In the genomic region with DNA sequence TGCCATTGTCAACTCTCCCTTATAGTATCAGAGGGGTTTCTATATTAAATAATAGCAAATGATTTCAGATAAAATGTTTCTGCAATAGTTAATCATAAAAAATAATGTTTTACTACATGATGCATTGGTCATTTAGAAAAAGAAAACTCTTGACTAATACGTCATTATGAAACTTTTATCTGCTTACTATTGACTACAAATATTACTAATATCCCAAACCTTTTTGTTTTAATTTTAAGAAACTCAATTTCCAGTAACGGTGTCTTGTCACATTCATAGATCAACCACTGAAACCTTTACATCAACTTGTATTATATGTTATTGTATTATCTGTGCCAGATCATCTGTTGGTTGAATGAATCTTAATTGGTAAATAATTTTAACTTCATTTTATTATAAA, we compare ENCODE assay signal across 26 cellular contexts.
A peak's percentile ranks its signal among the peaks of the same experiment; 100 is the strongest.
DNase-seq lines count a peak whose midpoint lies in the region; ATAC-seq, FAIRE-seq and TF ChIP-seq lines count a peak whose summit lies in the region.
"Had no signal": no experiment of that assay in that cellular context is flagged by ENCODE, and none has a peak within 500 bp of the region (broad histone marks: within the 10 kb centered on the region; RNA-seq: fewer than 3 reads in every experiment).

No MANE protein-coding gene starts in this region.

- H3K79me2 ChIP-seq in GM12878 (ENCODE audit: control insufficient read depth, insufficient read depth, low read length), result no peaks in the 10 kb centered on the region

- SMC1A ChIA-PET in GM12878 (lab: Charles Lee; ENCODE audit: uncharacterized antibody, unreplicated experiment), result interaction anchor here (1.0 kb wide), 1 partner anchor 12 kb away, joined by 4 read pairs; no protein-coding TSS in a partner anchor

- POLR2A ChIA-PET in GM12878 (lab: Charles Lee), result no interaction called here

- no peaks in the 10 kb centered on the region for H3K4me1 ChIP-seq in GM12878 (ENCODE audit: control insufficient read depth, insufficient read depth, low read length)
- H3K4me1 ChIP-seq in small intestine (ENCODE audit: control insufficient read depth in 2 of 2, insufficient read depth in 1 of 2, low read depth in 1 of 2, low read length in 1 of 2), result no peaks in the 10 kb centered on the region
- H3K4me1 ChIP-seq: BE2C, BLaER1 had no signal

- intact Hi-C loops in GM12878 (cut with micrococcal nuclease; ENCODE audit: unreplicated experiment), result no loop called here

- ATAC-seq in GM18861 (IDR thresholded peaks at IDR 0.05; ENCODE audit: unreplicated experiment) (peak; percentile 64), GM12878 (no peak)

- no peak overlapping the region for H3K9ac ChIP-seq in GM12878 (ENCODE audit: control insufficient read depth, insufficient read depth, low read length)
- H3K9ac ChIP-seq: BLaER1 had no signal

- H3K27ac ChIP-seq in GM12878 (ENCODE audit: control insufficient read depth, insufficient read depth), result no peak overlapping the region
- no peak overlapping the region for H3K27ac ChIP-seq in small intestine (ENCODE audit: low read depth in 1 of 2, low read length in 1 of 2)
- H3K27ac ChIP-seq: BLaER1 had no signal

- DNase-seq in GM12878 (ENCODE audit: low read depth, low spot score) (no peak), small intestine (no peak), foreskin melanocyte (no peak)
- no peak for DNase-seq in stimulated activated CD4-positive, alpha-beta T cell treated with anti-CD3 and anti-CD28 coated beads, Interleukin-2, amount 100 ng/mL, for 24 hours
- no peak for DNase-seq in activated CD4-positive, alpha-beta T cell treated with anti-CD3 and anti-CD28 coated beads for 48 hours
- DNase-seq: 8988T; ACHN; BE2C; C1 segment of cervical spinal cord; CD4-positive, alpha-beta memory T cell; CD4-positive, CD25-positive, alpha-beta regulatory T cell; CD8-positive, alpha-beta memory T cell; COR-L47; DMS 273 treated with DMSO at 0.1 percent for 48 hours; DMS153; DMS53; DMS79; DND-41; EL; GF-D8 had no signal

- BruUV-seq in GM12878 (replicated peaks; lab: Mats Ljungman, UMichigan), result no TSS peak

- WGBS in GM12878 (ENCODE audit: insufficient coverage, insufficient replicate concordance, low lambda C conversion rate, missing lambda C conversion rate), result 0% methylated on average over 2 of the region's 2 CpGs
- 62 to 82% (median 82%) methylated on average over 2 of the region's 2 CpGs for WGBS in small intestine, 3 donors

- in situ Hi-C loops in GM12878 (cut with MboI), result no loop called here

- no peak for TF ChIP-seq RAD21 in GM12878 (IDR thresholded peaks at IDR 0.05; ENCODE audit: insufficient read depth, low read depth, low read length)

- H3K27me3 ChIP-seq in GM12878 (replicated peaks in 1 of 2; ENCODE audit: control insufficient read depth in 2 of 2, insufficient read depth in 2 of 2, low read length in 1 of 2) (no peaks in the 10 kb centered on the region), small intestine (ENCODE audit: control insufficient read depth in 2 of 2, insufficient read depth in 2 of 2, low read length in 2 of 2) (no peaks in the 10 kb centered on the region)
- H3K27me3 ChIP-seq: BE2C, BLaER1 had no signal

- H3K9me3 ChIP-seq in GM12878 (replicated peaks; ENCODE audit: control insufficient read depth, insufficient read depth, low read length), result no peaks in the 10 kb centered on the region
- H3K9me3 ChIP-seq in small intestine (ENCODE audit: control insufficient read depth, low read depth), result no peaks in the 10 kb centered on the region
- H3K9me3 ChIP-seq: BE2C, BLaER1 had no signal

- H3K4me3 ChIP-seq in GM12878 (no peak overlapping the region), small intestine (ENCODE audit: low read depth in 1 of 2, low read length in 2 of 2) (no peak overlapping the region)
- H3K4me3 ChIP-seq: BLaER1 had no signal

- no peak for TF ChIP-seq POLR2A in GM12878 (IDR thresholded peaks at IDR 0.05; ENCODE audit: low read depth, low read length)

- H3K36me3 ChIP-seq in GM12878 (ENCODE audit: control insufficient read depth in 2 of 2, insufficient read depth in 2 of 2, low read length in 1 of 2) (no peaks in the 10 kb centered on the region), small intestine (ENCODE audit: control insufficient read depth in 2 of 2, insufficient read depth in 2 of 2, low read length in 2 of 2) (no peaks in the 10 kb centered on the region)
- H3K36me3 ChIP-seq: BE2C, BLaER1 had no signal

- H3K4me2 ChIP-seq in GM12878 (ENCODE audit: control insufficient read depth, insufficient read depth), result no peak overlapping the region
- H3K4me2 ChIP-seq: BLaER1 had no signal

- H2AFZ ChIP-seq in GM12878 (ENCODE audit: control insufficient read depth, low read depth, low read length), result no peak overlapping the region

- RAD21 ChIA-PET in GM12878 (lab: Charles Lee; ENCODE audit: unreplicated experiment), result no interaction called here

- H4K20me1 ChIP-seq in GM12878 (ENCODE audit: control insufficient read depth, insufficient read depth), result no peaks in the 10 kb centered on the region
- H4K20me1 ChIP-seq: BLaER1 had no signal

- no peak for TF ChIP-seq CTCF in GM12878 (IDR thresholded peaks at IDR 0.05 in 2 of 3, conservative IDR thresholded peaks at IDR 0.05 in 1 of 3; ENCODE audit: control insufficient read depth in 2 of 3, extremely low read depth in 1 of 3, insufficient read depth in 1 of 3, low read depth in 3 of 3, low read length in 3 of 3)

- TF ChIP-seq EP300 in GM12878 (IDR thresholded peaks at IDR 0.05; ENCODE audit: borderline replicate concordance in 1 of 2, control insufficient read depth in 1 of 2, low read depth in 2 of 2, low read length in 2 of 2), result no peak

- FAIRE-seq in G401.6 (lab: Jason Lieb, UNC) (peak; percentile 15), GM12878 (lab: Jason Lieb, UNC) (no peak), small intestine (lab: Jason Lieb, UNC) (peak; percentile 47)
- FAIRE-seq: A204.1, GM12892, GM18507 had no signal

- CTCF ChIA-PET in GM12878 (lab: Yijun Ruan, JAX), result interaction anchor here (0.9 kb wide), 1 partner anchor 65 kb away, joined by 3 read pairs; no protein-coding TSS in a partner anchor

TF ChIP-seq in GM12878, 131 proteins besides CTCF, POLR2A, EP300 and RAD21:
- TF ChIP-seq HDAC6 (IDR thresholded peaks at IDR 0.05; ENCODE audit: unreplicated experiment) (no peak), JUNB (IDR thresholded peaks at IDR 0.05) (0 out of 2 replicates have a peak, but pooled peaks have one; percentile 15)
